In the genomic region with DNA sequence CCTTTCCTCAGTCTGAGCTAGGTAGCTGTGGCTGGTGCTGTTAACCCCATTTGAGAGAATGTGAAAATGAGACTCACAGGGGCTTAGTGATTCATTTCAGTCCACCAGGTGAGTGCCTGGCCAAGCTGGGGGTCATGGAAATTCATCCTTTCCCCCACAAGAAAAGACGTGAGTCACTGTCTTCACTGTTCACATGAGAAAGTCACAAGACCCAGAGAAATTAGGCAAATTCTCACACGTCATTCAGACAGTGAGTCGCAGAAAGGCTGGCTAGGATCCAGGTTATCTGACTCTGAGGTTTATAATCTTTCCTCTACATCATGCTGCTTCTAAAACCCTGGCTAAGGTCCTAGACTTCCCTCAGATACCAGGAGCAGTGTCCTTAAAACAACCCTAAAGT, we compare ENCODE assay signal across 9 cellular contexts.
DNase-seq lines count a peak whose midpoint lies in the region; ATAC-seq and TF ChIP-seq lines count a peak whose summit lies in the region.
"Had no signal": no experiment of that assay in that cellular context is flagged by ENCODE, and none has a peak within 500 bp of the region (broad histone marks: within the 10 kb centered on the region; RNA-seq: fewer than 3 reads in every experiment).

No MANE protein-coding gene starts in this region.

- H3K36me3 ChIP-seq in psoas muscle (ENCODE audit: insufficient read depth in 1 of 2, low read depth in 1 of 2) (peaks cover 0 to 2% of the 10 kb centered on the region in 2 donors), left lung (no peaks in the 10 kb centered on the region)

- H3K4me3 ChIP-seq in psoas muscle = no peak overlapping the region
- H3K4me3 ChIP-seq in left lung = no peak overlapping the region

- H3K9me3 ChIP-seq in psoas muscle (no peaks in the 10 kb centered on the region), left lung (no peaks in the 10 kb centered on the region)

- no peaks in the 10 kb centered on the region for H3K4me1 ChIP-seq in psoas muscle
- no peaks in the 10 kb centered on the region for H3K4me1 ChIP-seq in left lung

- peaks cover 19% of the 10 kb centered on the region for H3K27me3 Mint-ChIP-seq in activated T-cell treated with anti-CD3 and anti-CD28 coated beads, Interleukin-2, amount 50 U/mL, for 4 hours (ENCODE audit: low read depth)

- no peaks in the 10 kb centered on the region for H3K36me3 Mint-ChIP-seq in activated T-cell treated with anti-CD3 and anti-CD28 coated beads, Interleukin-2, amount 50 U/mL, for 4 hours (ENCODE audit: insufficient read depth)

- intact Hi-C loops in psoas muscle (cut with DNase I) (no loop called here), left lung (cut with DNase I) (no loop called here)

- H3K4me1 Mint-ChIP-seq in activated T-cell treated with anti-CD3 and anti-CD28 coated beads, Interleukin-2, amount 50 U/mL, for 4 hours (ENCODE audit: low read depth) = no peaks in the 10 kb centered on the region

- H3K27me3 ChIP-seq in psoas muscle (ENCODE audit: insufficient read depth in 3 of 3, low read length in 2 of 3) (no peaks in the 10 kb centered on the region), left lung (no peaks in the 10 kb centered on the region)

- H3K4me3 Mint-ChIP-seq in activated T-cell treated with anti-CD3 and anti-CD28 coated beads, Interleukin-2, amount 50 U/mL, for 4 hours = no peak overlapping the region
- H3K4me3 Mint-ChIP-seq: dendritic cell treated with granulocyte-macrophage colony-stimulating factor and Interleukin-4, amounts not matched to agents 40 ng/mL and 50 ng/mL, for 4 days had no signal

- H3K27ac ChIP-seq in psoas muscle (no peak overlapping the region), left lung (no peak overlapping the region)

- WGBS in psoas muscle, 3 donors = 26 to 43% (median 31%) methylated on average over 3 of the region's 3 CpGs

- no peaks in the 10 kb centered on the region for H3K9me3 Mint-ChIP-seq in activated T-cell treated with anti-CD3 and anti-CD28 coated beads, Interleukin-2, amount 50 U/mL, for 4 hours

- no peak for DNase-seq in activated T-cell treated with anti-CD3 and anti-CD28 coated beads, Interleukin-2, amount 50 U/mL, for 4 hours
- DNase-seq in psoas muscle (no peak), cortex of kidney (lab: John Stamatoyannopoulos, UW) (no peak), NCI-H748 (lab: John Stamatoyannopoulos, UW; ENCODE audit: unreplicated experiment) (no peak), left lung (no peak)
- DNase-seq in activated CD8-positive, alpha-beta memory T cell treated with anti-CD3 and anti-CD28 coated beads, Interleukin-2, amount 50 U/mL, for 4 hours = no peak

- ATAC-seq in GM18511 (IDR thresholded peaks at IDR 0.05; ENCODE audit: unreplicated experiment) = peak; percentile 81
- peak; percentile 74 for ATAC-seq in HG02642 (IDR thresholded peaks at IDR 0.05; ENCODE audit: poor library complexity, unreplicated experiment)
- ATAC-seq in activated T-cell treated with anti-CD3 and anti-CD28 coated beads, Interleukin-2, amount 50 U/mL, for 4 hours = peak; percentile 82 to 83
- peak in 3 of 4 donors; percentile 33 to 50 (median 46) for ATAC-seq in psoas muscle
- ATAC-seq in left lung = no peak

- no peak for TF ChIP-seq CTCF in psoas muscle (IDR thresholded peaks at IDR 0.05)
- no peak for TF ChIP-seq CTCF in left lung (IDR thresholded peaks at IDR 0.05)
